ENCODE assay signal across 8 cellular contexts in the genomic region with DNA sequence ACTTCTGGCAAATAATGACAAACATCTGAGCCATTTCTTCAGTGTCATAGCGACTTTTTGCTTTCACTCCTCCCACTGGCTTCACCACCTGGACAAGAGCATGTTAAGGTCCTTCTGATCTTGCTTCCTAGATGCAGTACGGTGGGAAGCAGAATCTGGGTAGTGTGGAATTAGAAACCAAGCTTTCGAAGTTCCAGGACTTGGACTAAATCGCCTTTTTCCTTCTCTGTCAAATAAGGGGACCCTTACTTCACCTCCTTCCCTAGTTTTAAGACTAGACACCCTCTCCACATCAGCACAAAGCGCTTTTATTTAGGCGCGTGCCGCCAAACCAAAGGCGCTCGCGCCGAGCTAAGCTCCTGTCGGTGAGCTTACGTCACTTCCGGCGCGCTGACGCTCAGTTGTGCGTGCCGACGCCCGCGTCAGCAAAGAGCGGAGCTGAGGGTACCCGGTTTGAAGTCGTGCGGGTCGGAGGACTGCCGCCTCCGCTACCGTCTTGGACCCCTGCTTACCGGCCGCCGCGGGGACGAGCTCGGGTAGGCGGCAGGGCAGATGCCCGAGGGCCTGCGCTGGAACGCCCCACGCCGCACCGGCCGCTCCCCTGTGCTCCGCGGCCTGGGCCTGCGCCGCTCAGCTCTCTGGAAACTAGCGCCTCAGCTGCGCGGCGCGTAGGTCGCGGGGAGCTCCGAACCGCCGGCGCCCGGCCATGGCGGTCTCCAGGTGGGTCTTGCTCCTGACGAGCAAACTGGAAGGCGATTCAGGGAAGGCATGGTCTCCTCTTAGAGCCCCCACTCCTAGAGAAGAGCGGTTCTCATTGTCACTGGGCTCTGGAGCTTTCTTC. TPM values are rescaled to one million over a fixed set of nuclear protein-coding genes. Genes with fewer than 3 reads are reported as not detected.
DNase-seq lines count a peak whose midpoint lies in the region; ATAC-seq lines count a peak whose summit lies in the region.

BTAF1 (plus strand) TSS at position 400 of the 841 bp plus-strand sequence; CDS start at position 707, 307 bp downstream.

- POLR2A ChIA-PET in CD4-positive, alpha-beta memory T cell (lab: Charles Lee; ENCODE audit: partially characterized antibody): interaction anchor here (0.6 to 3.8 kb wide), 24 partner anchors 9 to 1779 kb away, joined by 3 to 65 read pairs (median 6); partner anchors contain the start of genes CPEB3, EXOC6, FGFBP3 and FRA10AC1
- POLR2A ChIA-PET in activated CD8-positive, alpha-beta memory T cell treated with anti-CD3 and anti-CD28 coated beads for 36 hours (lab: Charles Lee): interaction anchor here (0.6 to 3.4 kb wide), 10 partner anchors 8 to 669 kb away, joined by 3 to 27 read pairs (median 4); partner anchors contain the start of genes FGFBP3, KIF11 and TNKS2

- no peaks in the 10 kb centered on the region for H3K9me3 ChIP-seq in CD4-positive, alpha-beta memory T cell (ENCODE audit: control insufficient read depth in 1 of 2, low read length in 2 of 2)

- H3K27me3 Mint-ChIP-seq in CD4-positive, alpha-beta memory T cell: peaks cover 2% of the 10 kb centered on the region in 2 donors
- H3K27me3 Mint-ChIP-seq in effector memory CD8-positive, alpha-beta T cell: peaks cover 6 to 7% of the 10 kb centered on the region in 2 donors

- peaks cover 29 to 50% (median 38%) of the 10 kb centered on the region in 4 donors for H3K4me1 Mint-ChIP-seq in CD4-positive, alpha-beta memory T cell
- peaks cover 21 to 33% of the 10 kb centered on the region in 2 donors for H3K4me1 Mint-ChIP-seq in effector memory CD8-positive, alpha-beta T cell (ENCODE audit: low read depth in 2 of 2)

- peak; percentile 89 to 93 (median 92) for DNase-seq in CD4-positive, alpha-beta memory T cell
- DNase-seq in NK-92 (lab: John Stamatoyannopoulos, UW; ENCODE audit: unreplicated experiment) (peak; percentile 3), medulla oblongata (ENCODE audit: extremely low spot score) (peak; percentile 96)
- DNase-seq in effector memory CD8-positive, alpha-beta T cell: peak; percentile 85 to 87 (median 87)
- peak; percentile 82 for DNase-seq in stimulated activated CD8-positive, alpha-beta memory T cell treated with anti-CD3 and anti-CD28 coated beads, Interleukin-12 subunit alpha, Interleukin-12 subunit beta, amount 100 ng/mL, for 24 hours (ENCODE audit: extremely low read depth)

- peak within 1 kb of the TSS; percentile 90 to 99 (median 94) for H3K4me3 Mint-ChIP-seq in CD4-positive, alpha-beta memory T cell
- peak within 1 kb of the TSS; percentile 91 to 94 for H3K4me3 Mint-ChIP-seq in effector memory CD8-positive, alpha-beta T cell

- peak; percentile 97 for ATAC-seq in GM19438 (IDR thresholded peaks at IDR 0.05; ENCODE audit: low read depth, unreplicated experiment)
- ATAC-seq in HG03575 (IDR thresholded peaks at IDR 0.05; ENCODE audit: extremely low read depth, insufficient number of reproducible peaks, low FRiP score, unreplicated experiment): peak; percentile 87
- ATAC-seq in effector memory CD8-positive, alpha-beta T cell (replicated peaks): peak; percentile 93

- intact Hi-C loops in CD4-positive, alpha-beta memory T cell (cut with micrococcal nuclease): loop anchor here (1.0 to 5.0 kb wide), 7 partner anchors 10 to 1779 kb away; partner anchors contain the start of genes EXOC6, FRA10AC1 and KIF11

- peaks cover 0 to 4% (median 2%) of the 10 kb centered on the region in 8 donors for H3K9me3 Mint-ChIP-seq in CD4-positive, alpha-beta memory T cell
- H3K9me3 Mint-ChIP-seq in effector memory CD8-positive, alpha-beta T cell: no peaks in the 10 kb centered on the region

- CTCF ChIA-PET in CD4-positive, alpha-beta memory T cell (lab: Charles Lee; ENCODE audit: partially characterized antibody): interaction anchor here (0.7 to 7.1 kb wide), 11 partner anchors 10 to 667 kb away, joined by 3 to 54 read pairs (median 4); partner anchors contain the start of genes FGFBP3 and TNKS2
- CTCF ChIA-PET in activated CD8-positive, alpha-beta memory T cell treated with anti-CD3 and anti-CD28 coated beads for 36 hours (lab: Charles Lee): interaction anchor here (0.9 to 1.3 kb wide), 3 partner anchors 8 to 21 kb away, joined by 3 read pairs; no protein-coding TSS in a partner anchor

- H3K27me3 ChIP-seq in CD4-positive, alpha-beta memory T cell (ENCODE audit: insufficient read depth, low read length): no peaks in the 10 kb centered on the region

- no peaks in the 10 kb centered on the region for H3K36me3 ChIP-seq in CD4-positive, alpha-beta memory T cell (ENCODE audit: insufficient read depth, low read length)

- peaks cover 16 to 21% of the 10 kb centered on the region in 2 donors for H3K36me3 Mint-ChIP-seq in CD4-positive, alpha-beta memory T cell
- peaks cover 12% of the 10 kb centered on the region for H3K36me3 Mint-ChIP-seq in effector memory CD8-positive, alpha-beta T cell (ENCODE audit: insufficient read depth)

- peak within 1 kb of the TSS; percentile 96 to 100 (median 99) for H3K27ac Mint-ChIP-seq in CD4-positive, alpha-beta memory T cell
- H3K27ac Mint-ChIP-seq in effector memory CD8-positive, alpha-beta T cell: peak within 1 kb of the TSS; percentile 95 to 98

- peaks cover 50% of the 10 kb centered on the region for H3K4me1 ChIP-seq in CD4-positive, alpha-beta memory T cell (ENCODE audit: insufficient read depth, low read length)

- H3K4me3 ChIP-seq in CD4-positive, alpha-beta memory T cell (ENCODE audit: low read length in 2 of 2): peak within 1 kb of the TSS; percentile 79 to 87

- peak within 1 kb of the TSS; percentile 91 for H3K27ac ChIP-seq in CD4-positive, alpha-beta memory T cell (ENCODE audit: low read depth, low read length)

RNA-seq across cellular contexts. Expression of gene BTAF1, which starts in this region (rescaled TPM):
- 10 to 100 TPM; 69.1 to 76.9 TPM for total RNA-seq in CD4-positive, alpha-beta memory T cell
- polyA plus RNA-seq in CD4-positive, alpha-beta memory T cell: 10 to 100 TPM in 1 of 2 donors, 1 to 10 TPM in 1; 6.0 to 13.9 TPM
- 10 to 100 TPM; 50.0 to 52.4 TPM for total RNA-seq in activated CD8-positive, alpha-beta memory T cell treated with anti-CD3 and anti-CD28 coated beads for 36 hours

Comparison
In these comparisons a context has a peak if more than half of its experiments do, and no peak if none do; other contexts are left out.
1. Peak in every context shown above with its lines: DNase-seq, ATAC-seq, H3K4me3 ChIP-seq and H3K27ac ChIP-seq.
2. DNase-seq: peak in every context shown above with its lines; median percentile 96 in medulla oblongata; 92 in CD4-positive, alpha-beta memory T cell; 87 in effector memory CD8-positive, alpha-beta T cell; 82 in stimulated activated CD8-positive, alpha-beta memory T cell treated with anti-CD3 and anti-CD28 coated beads, Interleukin-12 subunit alpha, Interleukin-12 subunit beta, amount 100 ng/mL, for 24 hours; 3 in NK-92.